In genomic region chr6:96637979-96638378, GRCh38 we compare ENCODE assay signal across 6 cellular contexts.
DNase-seq lines count a peak whose midpoint lies in the region; ATAC-seq and TF ChIP-seq lines count a peak whose summit lies in the region.
"Not testable (repeated sequence)": the region's sequence is repeated elsewhere in the genome, so short reads cannot be mapped to it uniquely, and the experiment has no call there.

No MANE protein-coding gene starts in this region.

- H3K27ac ChIP-seq in WERI-Rb-1, neural progenitor cell, upper lobe of left lung: not testable (repeated sequence)

- not testable (repeated sequence) for H4K20me1 ChIP-seq in neural progenitor cell (ENCODE audit: low read depth)

- not testable (repeated sequence) for H2AFZ ChIP-seq in neural progenitor cell (replicated peaks)

- not testable (repeated sequence) for ATAC-seq in upper lobe of left lung (ENCODE audit: low FRiP score in 2 of 2)

- not testable (repeated sequence) for H3K4me2 ChIP-seq in neural progenitor cell

- H3K9me3 Mint-ChIP-seq in glutamatergic neuron (ENCODE audit: unreplicated experiment); neural progenitor cell: not testable (repeated sequence)

- not testable (repeated sequence) for H3K27me3 ChIP-seq in NT2/D1 (ENCODE audit: insufficient read depth, insufficient read length); WERI-Rb-1 (ENCODE audit: insufficient read depth, low read depth, severe bottlenecking); neural progenitor cell; upper lobe of left lung

- not testable (repeated sequence) for H3K4me1 ChIP-seq in NT2/D1 (ENCODE audit: insufficient read depth, insufficient read length); upper lobe of left lung
- peaks cover 13% of the 10 kb centered on the region for H3K4me1 ChIP-seq in neural progenitor cell

- not testable (repeated sequence) for H3K9ac ChIP-seq in NT2/D1 (ENCODE audit: insufficient read length, low read depth); neural progenitor cell

- DNase-seq in NCI-H2171 treated with DMSO at 0.1 percent for 48 hours (lab: John Stamatoyannopoulos, UW) (peak; percentile 36), NT2/D1 (ENCODE audit: low read depth, low spot score) (peak; percentile 11), WERI-Rb-1 (peak; percentile 55), glutamatergic neuron (peak; percentile 28), neural progenitor cell (ENCODE audit: low spot score) (peak; percentile 25), upper lobe of left lung (peak; percentile 23 to 62)

- H3K4me3 Mint-ChIP-seq in glutamatergic neuron (ENCODE audit: unreplicated experiment); neural progenitor cell: not testable (repeated sequence)

- H3K36me3 Mint-ChIP-seq in glutamatergic neuron (ENCODE audit: unreplicated experiment); neural progenitor cell: not testable (repeated sequence)

- not testable (repeated sequence) for H3K27ac Mint-ChIP-seq in glutamatergic neuron (ENCODE audit: unreplicated experiment); neural progenitor cell

- WGBS in upper lobe of left lung, 2 donors: 66 to 80% methylated on average over 1 to 9 of the region's 10 CpGs

- H3K4me1 Mint-ChIP-seq in glutamatergic neuron (ENCODE audit: low read depth, unreplicated experiment): peaks cover 10% of the 10 kb centered on the region
- not testable (repeated sequence) for H3K4me1 Mint-ChIP-seq in neural progenitor cell

- not testable (repeated sequence) for H3K36me3 ChIP-seq in NT2/D1 (ENCODE audit: insufficient read depth, insufficient read length, low read length); WERI-Rb-1; neural progenitor cell; upper lobe of left lung

- H3K4me3 ChIP-seq in NT2/D1 (ENCODE audit: insufficient read length, low read depth); WERI-Rb-1 (ENCODE audit: low read depth, low read length); neural progenitor cell; upper lobe of left lung: not testable (repeated sequence)

- TF ChIP-seq POLR2A in upper lobe of left lung (IDR thresholded peaks at IDR 0.05): not testable (repeated sequence)

- not testable (repeated sequence) for H3K9me3 ChIP-seq in NT2/D1 (ENCODE audit: insufficient read depth, low read length); WERI-Rb-1 (ENCODE audit: severe bottlenecking); neural progenitor cell (ENCODE audit: low read depth); upper lobe of left lung

- H3F3A ChIP-seq in neural progenitor cell (ENCODE audit: low read depth): not testable (repeated sequence)

- TF ChIP-seq CTCF in WERI-Rb-1 (IDR thresholded peaks at IDR 0.05; ENCODE audit: low read depth, low read length); glutamatergic neuron (IDR thresholded peaks at IDR 0.05; ENCODE audit: partially characterized antibody, unreplicated experiment); neural progenitor cell (IDR thresholded peaks at IDR 0.05); upper lobe of left lung (IDR thresholded peaks at IDR 0.05): not testable (repeated sequence)

- not testable (repeated sequence) for H3K27me3 Mint-ChIP-seq in glutamatergic neuron (ENCODE audit: unreplicated experiment); neural progenitor cell (ENCODE audit: insufficient read depth, low read depth)

- TF ChIP-seq EP300 in upper lobe of left lung (IDR thresholded peaks at IDR 0.05): not testable (repeated sequence)

- H3K79me2 ChIP-seq in neural progenitor cell (ENCODE audit: low read depth): not testable (repeated sequence)
